ENCODE assay signal across 8 cellular contexts in genomic region chr5:37838152-37838932, GRCh38. TPM values are rescaled to one million over a fixed set of nuclear protein-coding genes. Genes with fewer than 3 reads are reported as not detected.
A peak's percentile ranks its signal among the peaks of the same experiment; 100 is the strongest.
DNase-seq lines count a peak whose midpoint lies in the region; ATAC-seq and TF ChIP-seq lines count a peak whose summit lies in the region.

No MANE protein-coding gene starts in this region.

- no peak for ATAC-seq in activated naive CD8-positive, alpha-beta T cell treated with anti-CD3 and anti-CD28 coated beads, Interleukin-2, amount 10 ng/mL, durations not matched to agents 7 days and 5 days (ENCODE audit: low read depth)
- no peak for ATAC-seq in stimulated activated naive B cell treated with anti-CD40 and anti-IgM and Interleukin-4, amounts not matched to agents 10 μg/mL and 1 μg/mL and 100 μg/mL, for 72 hours (replicated peaks)
- ATAC-seq in GM19455 (IDR thresholded peaks at IDR 0.05; ENCODE audit: unreplicated experiment): no peak
- ATAC-seq in HG03108 (IDR thresholded peaks at IDR 0.05; ENCODE audit: unreplicated experiment): no peak

- no peak for DNase-seq in AG09309 (ENCODE audit: low read depth)
- peak; percentile 40 for DNase-seq in GM13977 (ENCODE audit: low spot score)
- no peak for DNase-seq in activated naive CD8-positive, alpha-beta T cell treated with anti-CD3 and anti-CD28 coated beads, Interleukin-2, amount 10 ng/mL, durations not matched to agents 7 days and 5 days
- DNase-seq in iPS DF 6.9 (ENCODE audit: low read depth, low spot score): no peak
- DNase-seq in stimulated activated naive B cell treated with anti-CD40 and anti-IgM and Interleukin-4, amounts not matched to agents 10 μg/mL and 1 μg/mL and 100 μg/mL, for 72 hours: no peak
- DNase-seq in NCI-H1694 treated with DMSO at 0.1 percent for 48 hours (lab: John Stamatoyannopoulos, UW): no peak

- H3K4me3 ChIP-seq in AG09309 (ENCODE audit: control insufficient read depth, low read depth, low read length) (peak overlapping the region; percentile 93), iPS DF 6.9 (ENCODE audit: low read length) (peak overlapping the region; percentile 8; the same call in 1 of the 2 replicates)

- peaks cover 3% of the 10 kb centered on the region; the same call in 1 of the 2 replicates for H3K4me1 ChIP-seq in iPS DF 6.9 (ENCODE audit: control insufficient read depth, insufficient read depth, low read length)

- no peaks in the 10 kb centered on the region for H3K9me3 ChIP-seq in iPS DF 6.9 (ENCODE audit: control insufficient read depth, insufficient read depth, low read length)

- H3K27ac ChIP-seq in iPS DF 6.9 (ENCODE audit: low read length): no peak overlapping the region

- TF ChIP-seq CTCF in AG09309 (IDR thresholded peaks at IDR 0.05; ENCODE audit: control insufficient read depth, insufficient read depth, low read depth, low read length, missing control alignments) (peak; percentile 34), GM13977 (IDR thresholded peaks at IDR 0.05; ENCODE audit: extremely low read depth, insufficient read depth, missing control alignments) (no peak)

- H3K27me3 ChIP-seq in iPS DF 6.9 (ENCODE audit: control insufficient read depth, insufficient read depth, low read length): peaks cover 72% of the 10 kb centered on the region

- H3K9me3 Mint-ChIP-seq in activated naive CD8-positive, alpha-beta T cell treated with anti-CD3 and anti-CD28 coated beads, Interleukin-2, amount 10 ng/mL, durations not matched to agents 7 days and 5 days: no peaks in the 10 kb centered on the region
- H3K9me3 Mint-ChIP-seq in stimulated activated naive B cell treated with anti-CD40 and anti-IgM and Interleukin-4, amounts not matched to agents 10 μg/mL and 1 μg/mL and 100 μg/mL, for 72 hours: no peaks in the 10 kb centered on the region

- no CpG with 5 or more reads among the region's 47 CpGs for WGBS in iPS DF 6.9 (ENCODE audit: insufficient coverage, insufficient read length)

- peaks cover 87% of the 10 kb centered on the region for H3K27me3 Mint-ChIP-seq in activated naive CD8-positive, alpha-beta T cell treated with anti-CD3 and anti-CD28 coated beads, Interleukin-2, amount 10 ng/mL, durations not matched to agents 7 days and 5 days
- H3K27me3 Mint-ChIP-seq in stimulated activated naive B cell treated with anti-CD40 and anti-IgM and Interleukin-4, amounts not matched to agents 10 μg/mL and 1 μg/mL and 100 μg/mL, for 72 hours: peaks cover 76 to 97% of the 10 kb centered on the region in 2 donors

- H3K36me3 Mint-ChIP-seq in activated naive CD8-positive, alpha-beta T cell treated with anti-CD3 and anti-CD28 coated beads, Interleukin-2, amount 10 ng/mL, durations not matched to agents 7 days and 5 days: no peaks in the 10 kb centered on the region
- H3K36me3 Mint-ChIP-seq in stimulated activated naive B cell treated with anti-CD40 and anti-IgM and Interleukin-4, amounts not matched to agents 10 μg/mL and 1 μg/mL and 100 μg/mL, for 72 hours: peaks cover 0 to 4% of the 10 kb centered on the region in 2 donors

- H3K4me1 Mint-ChIP-seq in activated naive CD8-positive, alpha-beta T cell treated with anti-CD3 and anti-CD28 coated beads, Interleukin-2, amount 10 ng/mL, durations not matched to agents 7 days and 5 days: peaks cover 23% of the 10 kb centered on the region
- peaks cover 25 to 47% of the 10 kb centered on the region in 2 donors for H3K4me1 Mint-ChIP-seq in stimulated activated naive B cell treated with anti-CD40 and anti-IgM and Interleukin-4, amounts not matched to agents 10 μg/mL and 1 μg/mL and 100 μg/mL, for 72 hours

- H3K27ac Mint-ChIP-seq in activated naive CD8-positive, alpha-beta T cell treated with anti-CD3 and anti-CD28 coated beads, Interleukin-2, amount 10 ng/mL, durations not matched to agents 7 days and 5 days: no peak overlapping the region
- peak overlapping the region; percentile 31 for H3K27ac Mint-ChIP-seq in stimulated activated naive B cell treated with anti-CD40 and anti-IgM and Interleukin-4, amounts not matched to agents 10 μg/mL and 1 μg/mL and 100 μg/mL, for 72 hours

- H3K36me3 ChIP-seq in iPS DF 6.9 (ENCODE audit: control insufficient read depth, insufficient read depth, low read length): no peaks in the 10 kb centered on the region

- H3K4me3 Mint-ChIP-seq in activated naive CD8-positive, alpha-beta T cell treated with anti-CD3 and anti-CD28 coated beads, Interleukin-2, amount 10 ng/mL, durations not matched to agents 7 days and 5 days: peak overlapping the region; percentile 76
- H3K4me3 Mint-ChIP-seq in stimulated activated naive B cell treated with anti-CD40 and anti-IgM and Interleukin-4, amounts not matched to agents 10 μg/mL and 1 μg/mL and 100 μg/mL, for 72 hours: peak overlapping the region; percentile 74 to 77

- in situ Hi-C loops in GM13977 (cut with MboI; ENCODE audit: low pct_unique_long_range_greater_than_20kb, low sequenced_read_pairs, unreplicated experiment): loop anchor here (10.0 kb wide), 1 partner anchor 356 kb away; no protein-coding TSS in a partner anchor

- POLR2A ChIA-PET in activated naive CD8-positive, alpha-beta T cell treated with anti-CD3 and anti-CD28 coated beads, Interleukin-2, amount 10 ng/mL, durations not matched to agents 7 days and 5 days (lab: Charles Lee): no interaction called here

RNA-seq across cellular contexts. Expression of gene GDNF, which starts 1.5 kb away (rescaled TPM):
- total RNA-seq in activated naive CD8-positive, alpha-beta T cell treated with anti-CD3 and anti-CD28 coated beads, Interleukin-2, amount 10 ng/mL, durations not matched to agents 7 days and 5 days: not detected
